In the genomic region with DNA sequence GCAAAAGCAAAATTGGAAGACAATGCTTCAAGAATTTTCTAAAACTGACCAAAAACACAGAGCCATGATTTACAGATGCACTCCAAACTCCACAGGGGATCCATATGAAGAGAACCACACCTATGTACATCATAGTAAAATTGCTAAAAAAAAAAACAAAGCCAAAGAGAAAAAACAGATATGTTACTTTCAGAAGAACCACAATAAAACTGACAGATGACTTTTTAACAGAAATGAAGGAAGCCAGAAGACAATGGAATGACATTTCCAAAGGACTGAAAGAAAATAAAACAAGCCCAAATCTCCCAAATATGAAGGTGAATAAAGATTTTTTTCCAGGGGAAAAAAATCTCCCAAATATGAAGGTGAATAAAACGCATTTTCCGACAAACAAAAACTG, we compare ENCODE assay signal across 24 cellular contexts.
"Had no signal": no experiment of that assay in that cellular context is flagged by ENCODE, and none has a peak within 500 bp of the region (broad histone marks: within the 10 kb centered on the region; RNA-seq: fewer than 3 reads in every experiment).

No MANE protein-coding gene starts in this region.

- ATAC-seq: activated CD4-positive, alpha-beta T cell treated with anti-CD3 and anti-CD28 coated beads for 36 hours; right cardiac atrium; stimulated activated naive CD8-positive, alpha-beta T cell treated with anti-CD3 and anti-CD28 coated beads, Interleukin-15, amount 100 ng/mL, for 72 hours had no signal

- DNase-seq: activated CD4-positive, alpha-beta T cell treated with anti-CD3 and anti-CD28 coated beads for 36 hours; activated CD4-positive, alpha-beta T cell treated with anti-CD3 and anti-CD28 coated beads, Interleukin-2, amount 50 U/mL, for 48 hours; activated naive CD4-positive, alpha-beta T cell treated with Interleukin-2 at 50 U/mL for 16 hours; cerebellar nuclear complex; cortex of kidney; kidney glomerular epithelial cell; left ventricle myocardium inferior; mammary epithelial cell; right cardiac atrium; small intestine; stimulated activated CD4-positive, alpha-beta T cell treated with anti-CD3 and anti-CD28 coated beads, Interleukin-15, amount 100 ng/mL, for 24 hours; stimulated activated CD4-positive, alpha-beta T cell treated with anti-CD3 and anti-CD28 coated beads, Interleukin-2, amount 100 ng/mL, for 48 hours; stimulated activated naive CD8-positive, alpha-beta T cell treated with anti-CD3 and anti-CD28 coated beads, Interleukin-15, amount 100 ng/mL, for 72 hours; T-helper 1 cell; transverse colon; uterus; WERI-Rb-1 had no signal

- H3K4me1 ChIP-seq: ascending aorta, breast epithelium, prostate gland, uterus had no signal

- H3K4me3 Mint-ChIP-seq: activated CD4-positive, alpha-beta T cell treated with anti-CD3 and anti-CD28 coated beads for 36 hours; neural crest cell; stimulated activated naive CD8-positive, alpha-beta T cell treated with anti-CD3 and anti-CD28 coated beads, Interleukin-15, amount 100 ng/mL, for 72 hours had no signal

- H3K27me3 Mint-ChIP-seq: activated CD4-positive, alpha-beta T cell treated with anti-CD3 and anti-CD28 coated beads for 36 hours; stimulated activated naive CD8-positive, alpha-beta T cell treated with anti-CD3 and anti-CD28 coated beads, Interleukin-15, amount 100 ng/mL, for 72 hours had no signal

- H3K27ac Mint-ChIP-seq: activated CD4-positive, alpha-beta T cell treated with anti-CD3 and anti-CD28 coated beads for 36 hours; stimulated activated naive CD8-positive, alpha-beta T cell treated with anti-CD3 and anti-CD28 coated beads, Interleukin-15, amount 100 ng/mL, for 72 hours had no signal

- H3K27me3 ChIP-seq: ascending aorta, breast epithelium, suprapubic skin, transverse colon, uterus had no signal

- H3K36me3 ChIP-seq: breast epithelium, prostate gland, transverse colon, uterus had no signal

- H3K4me3 ChIP-seq: ascending aorta, breast epithelium, left ventricle myocardium inferior, prostate gland, suprapubic skin, transverse colon, uterus had no signal

- FAIRE-seq: endometrium, frontal cortex, small intestine had no signal

- H3K27ac ChIP-seq: ascending aorta, breast epithelium, left ventricle myocardium inferior, prostate gland, suprapubic skin, transverse colon, uterus, WERI-Rb-1 had no signal

- H3K9me3 ChIP-seq: prostate gland, suprapubic skin, uterus had no signal
